30 cellular contexts compared by ENCODE assay signal in the genomic region with DNA sequence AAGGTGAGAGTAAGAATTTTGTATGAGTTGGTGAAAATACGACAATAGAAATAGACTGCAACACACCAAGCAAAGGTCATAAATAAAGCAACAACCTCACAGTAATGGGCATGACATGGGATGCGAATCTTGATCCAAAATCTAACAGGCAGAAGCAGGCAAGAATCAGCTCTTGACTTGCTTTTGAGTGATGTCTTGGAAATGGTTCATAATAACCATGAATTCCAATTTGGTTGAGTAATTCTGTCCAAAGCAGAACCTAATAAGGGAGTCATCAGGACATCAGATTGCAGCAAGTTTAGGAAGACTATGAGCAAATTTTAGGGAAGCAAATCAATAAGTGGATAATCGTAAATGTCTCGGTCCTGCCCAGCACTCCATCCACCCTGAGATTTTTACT.
DNase-seq lines count a peak whose midpoint lies in the region; TF ChIP-seq lines count a peak whose summit lies in the region.
"Had no signal": no experiment of that assay in that cellular context is flagged by ENCODE, and none has a peak within 500 bp of the region (broad histone marks: within the 10 kb centered on the region; RNA-seq: fewer than 3 reads in every experiment).

No MANE protein-coding gene starts in this region.

- no peaks in the 10 kb centered on the region for H3K27me3 ChIP-seq in Karpas-422 (ENCODE audit: low read length)
- H3K27me3 ChIP-seq in ectodermal cell (ENCODE audit: control insufficient read depth, insufficient read depth, low read length, poor library complexity, severe bottlenecking): no peaks in the 10 kb centered on the region
- no peaks in the 10 kb centered on the region for H3K27me3 ChIP-seq in mesendoderm (ENCODE audit: insufficient read depth, low read length, poor library complexity)
- H3K27me3 ChIP-seq: pancreas, upper lobe of right lung had no signal

- H3K27ac Mint-ChIP-seq in activated CD4-positive, alpha-beta T cell treated with anti-CD3 and anti-CD28 coated beads, Interleukin-2, amount 10 ng/mL, durations not matched to agents 7 days and 5 days: no peak overlapping the region
- H3K27ac Mint-ChIP-seq: activated CD8-positive, alpha-beta T cell treated with anti-CD3 and anti-CD28 coated beads for 36 hours; activated naive CD4-positive, alpha-beta T cell treated with anti-CD3 and anti-CD28 coated beads, Interleukin-2, amount 10 ng/mL, durations not matched to agents 7 days and 5 days; naive thymus-derived CD8-positive, alpha-beta T cell; T-helper 2 cell treated with Interferon-gamma antibody and Interleukin-4, amounts not matched to agents 5 μg/mL and 100 μg/mL, for 36 hours had no signal

- POLR2A ChIA-PET in RWPE1 (lab: Yijun Ruan, JAX; ENCODE audit: low non-redundant PET): no interaction called here
- POLR2A ChIA-PET in activated CD4-positive, alpha-beta T cell treated with anti-CD3 and anti-CD28 coated beads, Interleukin-2, amount 10 ng/mL, durations not matched to agents 7 days and 5 days (lab: Charles Lee): no interaction called here

- CTCF ChIA-PET in RWPE1 (lab: Yijun Ruan, JAX): no interaction called here
- CTCF ChIA-PET in activated CD4-positive, alpha-beta T cell treated with anti-CD3 and anti-CD28 coated beads, Interleukin-2, amount 10 ng/mL, durations not matched to agents 7 days and 5 days (lab: Charles Lee): no interaction called here

- H3K4me3 Mint-ChIP-seq in activated CD4-positive, alpha-beta T cell treated with anti-CD3 and anti-CD28 coated beads, Interleukin-2, amount 10 ng/mL, durations not matched to agents 7 days and 5 days: no peak overlapping the region
- H3K4me3 Mint-ChIP-seq: activated CD8-positive, alpha-beta T cell treated with anti-CD3 and anti-CD28 coated beads for 36 hours; activated naive CD4-positive, alpha-beta T cell treated with anti-CD3 and anti-CD28 coated beads, Interleukin-2, amount 10 ng/mL, durations not matched to agents 7 days and 5 days; naive thymus-derived CD8-positive, alpha-beta T cell; T-helper 2 cell treated with Interferon-gamma antibody and Interleukin-4, amounts not matched to agents 5 μg/mL and 100 μg/mL, for 36 hours had no signal

- no peaks in the 10 kb centered on the region for H3K27me3 Mint-ChIP-seq in activated CD4-positive, alpha-beta T cell treated with anti-CD3 and anti-CD28 coated beads, Interleukin-2, amount 10 ng/mL, durations not matched to agents 7 days and 5 days
- H3K27me3 Mint-ChIP-seq: activated naive CD4-positive, alpha-beta T cell treated with anti-CD3 and anti-CD28 coated beads, Interleukin-2, amount 10 ng/mL, durations not matched to agents 7 days and 5 days had no signal

- H2BK5ac ChIP-seq in mesendoderm (ENCODE audit: low read length): peak overlapping the region; percentile 80

- H3K79me1 ChIP-seq in mesendoderm (ENCODE audit: low read length): no peaks in the 10 kb centered on the region

- H2BK15ac ChIP-seq in mesendoderm (replicated peaks; ENCODE audit: low read depth): peak overlapping the region; percentile 8

- no peak overlapping the region for H3K4me3 ChIP-seq in AG10803 (ENCODE audit: low read length)
- H3K4me3 ChIP-seq in Karpas-422 (ENCODE audit: low read length): no peak overlapping the region
- no peak overlapping the region for H3K4me3 ChIP-seq in ectodermal cell (ENCODE audit: insufficient read depth, low read depth, low read length)
- no peak overlapping the region for H3K4me3 ChIP-seq in mesendoderm (ENCODE audit: low read length)
- H3K4me3 ChIP-seq: pancreas, upper lobe of right lung had no signal

- H3K4me1 ChIP-seq in Karpas-422 (ENCODE audit: low read length) (no peaks in the 10 kb centered on the region), ectodermal cell (ENCODE audit: control insufficient read depth, insufficient read depth, low read length) (peaks cover 24% of the 10 kb centered on the region), mesendoderm (ENCODE audit: control insufficient read depth, low read depth, low read length) (peaks cover 7% of the 10 kb centered on the region)
- H3K4me1 ChIP-seq: Caco-2, pancreas, upper lobe of right lung had no signal

- peak overlapping the region; percentile 79 for H4K8ac ChIP-seq in mesendoderm (ENCODE audit: low read depth, low read length)

- H3K36me3 Mint-ChIP-seq in activated CD4-positive, alpha-beta T cell treated with anti-CD3 and anti-CD28 coated beads, Interleukin-2, amount 10 ng/mL, durations not matched to agents 7 days and 5 days (ENCODE audit: low read depth): no peaks in the 10 kb centered on the region
- H3K36me3 Mint-ChIP-seq: activated naive CD4-positive, alpha-beta T cell treated with anti-CD3 and anti-CD28 coated beads, Interleukin-2, amount 10 ng/mL, durations not matched to agents 7 days and 5 days; naive thymus-derived CD8-positive, alpha-beta T cell had no signal

- no peak overlapping the region for H2AK5ac ChIP-seq in mesendoderm (ENCODE audit: low read length)

- H3K79me2 ChIP-seq in Karpas-422 (ENCODE audit: low read length): no peaks in the 10 kb centered on the region
- no peaks in the 10 kb centered on the region for H3K79me2 ChIP-seq in mesendoderm (ENCODE audit: control insufficient read depth, insufficient read depth, low read length)

- 58 to 68% methylated on average over 4 of the region's 4 CpGs for WGBS in ectodermal cell, 2 experiments
- no CpG with 5 or more reads among the region's 4 CpGs for WGBS in mesendoderm (ENCODE audit: extremely low coverage, insufficient coverage, low lambda C conversion rate)

- H3K56ac ChIP-seq in mesendoderm (ENCODE audit: low read length): peak overlapping the region; percentile 79

- H3K36me3 ChIP-seq in Karpas-422 (ENCODE audit: insufficient read depth, low read length) (no peaks in the 10 kb centered on the region), ectodermal cell (ENCODE audit: control insufficient read depth, insufficient read depth, low read length) (no peaks in the 10 kb centered on the region), mesendoderm (ENCODE audit: control insufficient read depth, insufficient read depth, low read length) (peaks cover 3% of the 10 kb centered on the region)
- H3K36me3 ChIP-seq: pancreas, upper lobe of right lung had no signal

- no peaks in the 10 kb centered on the region for H3K4me1 Mint-ChIP-seq in activated CD4-positive, alpha-beta T cell treated with anti-CD3 and anti-CD28 coated beads, Interleukin-2, amount 10 ng/mL, durations not matched to agents 7 days and 5 days
- H3K4me1 Mint-ChIP-seq: activated naive CD4-positive, alpha-beta T cell treated with anti-CD3 and anti-CD28 coated beads, Interleukin-2, amount 10 ng/mL, durations not matched to agents 7 days and 5 days; naive thymus-derived CD8-positive, alpha-beta T cell had no signal

- no peaks in the 10 kb centered on the region for H3K9me3 ChIP-seq in Karpas-422 (ENCODE audit: low read length)
- H3K9me3 ChIP-seq in ectodermal cell (ENCODE audit: control insufficient read depth, low read length): peaks cover 3% of the 10 kb centered on the region
- H3K9me3 ChIP-seq: Caco-2, pancreas, upper lobe of right lung had no signal

- TF ChIP-seq CTCF in AG10803 (conservative IDR thresholded peaks at IDR 0.05; ENCODE audit: low read length): no peak
- no peak for TF ChIP-seq CTCF in RWPE1 (conservative IDR thresholded peaks at IDR 0.05; ENCODE audit: low read depth)

- H2AFZ ChIP-seq in Karpas-422 (ENCODE audit: low read length): no peak overlapping the region

- H3K9me3 Mint-ChIP-seq in activated CD4-positive, alpha-beta T cell treated with anti-CD3 and anti-CD28 coated beads, Interleukin-2, amount 10 ng/mL, durations not matched to agents 7 days and 5 days: no peaks in the 10 kb centered on the region

- no peaks in the 10 kb centered on the region for H3K9me2 ChIP-seq in Karpas-422 (replicated peaks; ENCODE audit: insufficient read depth, low read length)

- peak overlapping the region; percentile 9 for H4K5ac ChIP-seq in mesendoderm (ENCODE audit: low read length)

- peak overlapping the region; percentile 98 for H2BK120ac ChIP-seq in mesendoderm (ENCODE audit: low read depth, low read length)

- H3K9ac ChIP-seq in Karpas-422 (ENCODE audit: low read length) (no peak overlapping the region), mesendoderm (ENCODE audit: low read length) (peak overlapping the region; percentile 44)

- H4K20me1 ChIP-seq in Karpas-422 (ENCODE audit: insufficient read depth, low read depth, low read length): no peaks in the 10 kb centered on the region

- DNase-seq in AG10803 (ENCODE audit: low read depth) (peak; percentile 31), Karpas-422 (peak; percentile 34), mesendoderm (no peak), NOMO-1 treated with dmso at 0.1 percent for 144 hours (lab: John Stamatoyannopoulos, UW; ENCODE audit: unreplicated experiment) (no peak), RWPE1 (ENCODE audit: low spot score) (no peak), CD1c-positive myeloid dendritic cell (ENCODE audit: extremely low spot score) (no peak)
- DNase-seq in activated CD4-positive, alpha-beta T cell treated with anti-CD3 and anti-CD28 coated beads, Interleukin-2, amount 10 ng/mL, durations not matched to agents 7 days and 5 days: no peak
- DNase-seq: 8988T; activated CD8-positive, alpha-beta memory T cell treated with anti-CD3 and anti-CD28 coated beads, Interleukin-2, amount 50 U/mL, for 48 hours; activated CD8-positive, alpha-beta T cell treated with anti-CD3 and anti-CD28 coated beads for 36 hours; activated naive CD4-positive, alpha-beta T cell treated with anti-CD3 and anti-CD28 coated beads, Interleukin-2, amount 10 ng/mL, durations not matched to agents 7 days and 5 days; amniotic stem cell; DMS79 treated with DMSO at 0.1 percent for 48 hours; effector CD8-positive, alpha-beta T cell; kidney; midbrain; naive thymus-derived CD8-positive, alpha-beta T cell; NCI-H1417; NCI-H2081; pancreas; PC-3; Right ventricle myocardium superior; stimulated activated naive CD4-positive, alpha-beta T cell; upper lobe of right lung had no signal

- H3K23ac ChIP-seq in mesendoderm (ENCODE audit: low read length): no peak overlapping the region

- H3K27ac ChIP-seq in Karpas-422 (ENCODE audit: low read length) (no peak overlapping the region), ectodermal cell (ENCODE audit: insufficient read depth, low read depth, low read length, poor library complexity, severe bottlenecking) (peak overlapping the region; percentile 84), mesendoderm (ENCODE audit: low read depth, low read length) (peak overlapping the region; percentile 77), RWPE1 (no peak overlapping the region)
- H3K27ac ChIP-seq: C4-2B, epithelial cell of prostate, HL-60, pancreas, upper lobe of right lung had no signal

- H3K4me2 ChIP-seq in Karpas-422 (ENCODE audit: low read depth, low read length, poor library complexity, severe bottlenecking) (no peak overlapping the region), mesendoderm (ENCODE audit: low read length) (no peak overlapping the region)

- H3K18ac ChIP-seq in mesendoderm (ENCODE audit: low read length): peak overlapping the region; percentile 100

- H3K4ac ChIP-seq in mesendoderm (ENCODE audit: low read depth, low read length): peak overlapping the region; percentile 79

Comparison
In these comparisons a context has a peak if more than half of its experiments do, and no peak if none do; other contexts are left out.
1. DNase-seq: peak in AG10803 (single experiment) and Karpas-422 (single experiment); none in mesendoderm (single experiment), NOMO-1 treated with dmso at 0.1 percent for 144 hours (single experiment), RWPE1 (single experiment), CD1c-positive myeloid dendritic cell (single experiment) and activated CD4-positive, alpha-beta T cell treated with anti-CD3 and anti-CD28 coated beads, Interleukin-2, amount 10 ng/mL, durations not matched to agents 7 days and 5 days (single experiment).
2. H3K27ac ChIP-seq: peak in ectodermal cell (single experiment) and mesendoderm (single experiment); none in Karpas-422 (single experiment) and RWPE1 (single experiment).